In genomic region chr12:121444842-121445202, GRCh38 we compare ENCODE assay signal across 24 cellular contexts. TPM values are rescaled to one million over a fixed set of nuclear protein-coding genes. Genes with fewer than 3 reads are reported as not detected.
DNase-seq lines count a peak whose midpoint lies in the region; ATAC-seq and TF ChIP-seq lines count a peak whose summit lies in the region.
"Had no signal": no experiment of that assay in that cellular context is flagged by ENCODE, and none has a peak within 500 bp of the region (broad histone marks: within the 10 kb centered on the region; RNA-seq: fewer than 3 reads in every experiment).

No MANE protein-coding gene starts in this region.

- H3K23ac ChIP-seq in H9 (ENCODE audit: insufficient read length, low read depth, low read length), result no peak overlapping the region

- no peaks in the 10 kb centered on the region for H3K23me2 ChIP-seq in H9 (ENCODE audit: insufficient read length, low read depth, low read length, poor library complexity, severe bottlenecking)

- no peak overlapping the region for H3K4me3 ChIP-seq in sigmoid colon
- H3K4me3 ChIP-seq: heart left ventricle, SJCRH30, tibial nerve had no signal

- POLR2A ChIA-PET in RWPE1 (lab: Yijun Ruan, JAX; ENCODE audit: low non-redundant PET), result no interaction called here
- POLR2A ChIA-PET in naive thymus-derived CD8-positive, alpha-beta T cell (lab: Charles Lee), result interaction anchor here (0.6 to 1.9 kb wide), 2 partner anchors 9 to 15 kb away, joined by 3 to 4 read pairs; no protein-coding TSS in a partner anchor

- H3K4me1 Mint-ChIP-seq in H9, result peaks cover 4 to 15% of the 10 kb centered on the region in 2 experiments; a peak in 3 of 4 replicates
- peaks cover 6 to 21% (median 19%) of the 10 kb centered on the region in 4 donors for H3K4me1 Mint-ChIP-seq in naive thymus-derived CD8-positive, alpha-beta T cell

- H3K27me3 Mint-ChIP-seq in H9 (ENCODE audit: low read depth), result peaks cover 1% of the 10 kb centered on the region; the same call in 1 of the 2 replicates
- H3K27me3 Mint-ChIP-seq in naive thymus-derived CD8-positive, alpha-beta T cell, result no peaks in the 10 kb centered on the region
- H3K27me3 Mint-ChIP-seq: central memory CD8-positive, alpha-beta T cell; naive B cell; T-cell had no signal

- peak overlapping the region; percentile 32 for H3K27ac ChIP-seq in RWPE1
- peak overlapping the region in 3 of 4 donors; percentile 69 to 79 (median 70) for H3K27ac ChIP-seq in sigmoid colon
- no peak overlapping the region for H3K27ac ChIP-seq in H9 (ENCODE audit: insufficient read length, low read depth, low read length)
- H3K27ac ChIP-seq: KMS-11, SJCRH30 had no signal

- no peak overlapping the region for H3K9ac ChIP-seq in H9 (ENCODE audit: extremely low read depth, insufficient read length, low read length)
- H3K9ac ChIP-seq: KMS-11 had no signal

- TF ChIP-seq POLR2A in sigmoid colon (IDR thresholded peaks at IDR 0.05), result no peak

- H3K14ac ChIP-seq in H9 (ENCODE audit: insufficient read depth, low read length), result no peak overlapping the region

- H3K4me3 Mint-ChIP-seq in H9, result no peak overlapping the region
- no peak overlapping the region for H3K4me3 Mint-ChIP-seq in naive thymus-derived CD8-positive, alpha-beta T cell
- H3K4me3 Mint-ChIP-seq: central memory CD8-positive, alpha-beta T cell; HFFc6; naive B cell; T-cell had no signal

- H4K5ac ChIP-seq in H9 (ENCODE audit: insufficient read length, low read depth, low read length), result no peak overlapping the region

- H3K27me3 ChIP-seq in sigmoid colon (no peaks in the 10 kb centered on the region), H9 (ENCODE audit: insufficient read depth, low read length) (no peaks in the 10 kb centered on the region)
- H3K27me3 ChIP-seq: heart left ventricle, SJCRH30, tibial nerve had no signal

- no peaks in the 10 kb centered on the region for H3K79me2 ChIP-seq in H9 (ENCODE audit: insufficient read depth, low read length)

- H4K91ac ChIP-seq in H9 (ENCODE audit: insufficient read length, low read depth, low read length), result no peak overlapping the region

- H3K4me2 ChIP-seq in H9 (ENCODE audit: insufficient read depth, insufficient read length, low read length), result no peak overlapping the region
- H3K4me2 ChIP-seq: KMS-11 had no signal

- no peak for TF ChIP-seq EP300 in sigmoid colon (IDR thresholded peaks at IDR 0.05)

- H2AFZ ChIP-seq in H9 (ENCODE audit: low read length), result no peak overlapping the region

- H3K36me3 ChIP-seq in sigmoid colon, result peaks cover 10 to 31% (median 14%) of the 10 kb centered on the region in 4 donors

- H4K20me1 ChIP-seq in H9 (ENCODE audit: control insufficient read depth, insufficient read depth, insufficient read length), result peaks cover 3% of the 10 kb centered on the region

- DNase-seq in GM13977 (ENCODE audit: low spot score) (peak; percentile 31), RWPE1 (ENCODE audit: low spot score) (no peak), sigmoid colon (no peak), EL (no peak), H9 (no peak)
- DNase-seq in naive thymus-derived CD8-positive, alpha-beta T cell, result no peak
- DNase-seq: activated CD4-positive, alpha-beta T cell treated with anti-CD3 and anti-CD28 coated beads for 4 hours; activated naive CD4-positive, alpha-beta T cell treated with anti-CD3 and anti-CD28 coated beads, Interleukin-2, amount 50 U/mL, for 16 hours; heart left ventricle; HFFc6; left cardiac atrium; mesendoderm; naive B cell; NCI-H1436; NCI-H2171; NCI-H524; SJCRH30; stimulated activated CD4-positive, alpha-beta T cell treated with anti-CD3 and anti-CD28 coated beads, Interleukin-4, amount 100 ng/mL, for 24 hours; stimulated activated naive CD4-positive, alpha-beta T cell treated with Interleukin-2 at 50 U/mL for 16 hours; T-cell had no signal

- 88 to 89% methylated on average over 4 of the region's 4 CpGs for WGBS in sigmoid colon, 2 donors
- WGBS in H9 (ENCODE audit: extremely low coverage, insufficient read length, low lambda C conversion rate), result no CpG with 5 or more reads among the region's 4 CpGs

- no peak overlapping the region for H2BK12ac ChIP-seq in H9 (ENCODE audit: insufficient read length, low read depth, low read length)

- ATAC-seq in esophagus mucosa, result peak; percentile 2
- no peak for ATAC-seq in naive thymus-derived CD8-positive, alpha-beta T cell
- ATAC-seq: heart left ventricle, left cardiac atrium, T-cell had no signal

- peaks cover 21 to 66% (median 57%) of the 10 kb centered on the region in 3 experiments for H3K36me3 Mint-ChIP-seq in H9 (ENCODE audit: insufficient read depth in 1 of 3, low read depth in 3 of 3)
- peaks cover 0 to 68% (median 7%) of the 10 kb centered on the region in 3 donors for H3K36me3 Mint-ChIP-seq in naive thymus-derived CD8-positive, alpha-beta T cell

- peak overlapping the region in 1 of 3 experiments; percentile 86; a peak in 2 of 7 replicates for H3K27ac Mint-ChIP-seq in H9
- peak overlapping the region in 3 of 10 donors; percentile 54 to 92 (median 55) for H3K27ac Mint-ChIP-seq in naive thymus-derived CD8-positive, alpha-beta T cell
- H3K27ac Mint-ChIP-seq: HFFc6 had no signal

- CTCF ChIA-PET in RWPE1 (lab: Yijun Ruan, JAX), result interaction anchor here (0.5 to 0.7 kb wide), 2 partner anchors 45 to 82 kb away, joined by 4 read pairs; partner anchors contain the start of gene RNF34

- no peak overlapping the region for H3K18ac ChIP-seq in H9 (ENCODE audit: insufficient read length, low read depth, low read length)

- TF ChIP-seq CTCF in GM13977 (IDR thresholded peaks at IDR 0.05; ENCODE audit: extremely low read depth, insufficient read depth, missing control alignments), result no peak
- no peak for TF ChIP-seq CTCF in RWPE1 (conservative IDR thresholded peaks at IDR 0.05; ENCODE audit: low read depth)
- TF ChIP-seq CTCF in sigmoid colon (IDR thresholded peaks at IDR 0.05), result no peak
- TF ChIP-seq CTCF in H9 (conservative IDR thresholded peaks at IDR 0.05), result no peak

- no peaks in the 10 kb centered on the region for H3K9me3 ChIP-seq in sigmoid colon
- no peaks in the 10 kb centered on the region for H3K9me3 ChIP-seq in H9 (ENCODE audit: control insufficient read depth, low read depth, low read length)
- H3K9me3 ChIP-seq: heart left ventricle, SJCRH30, tibial nerve had no signal

- H3T11ph ChIP-seq in H9 (ENCODE audit: low read length), result no peak overlapping the region

- H3K4me1 ChIP-seq in sigmoid colon, result peaks cover 0 to 32% (median 28%) of the 10 kb centered on the region in 4 donors
- H3K4me1 ChIP-seq in H9 (ENCODE audit: insufficient read depth, low read length), result no peaks in the 10 kb centered on the region
- H3K4me1 ChIP-seq: SJCRH30 had no signal

- H2BK120ac ChIP-seq in H9 (ENCODE audit: low read depth, low read length, poor library complexity, severe bottlenecking), result no peak overlapping the region

- no peak overlapping the region for H4K8ac ChIP-seq in H9 (replicated peaks; ENCODE audit: insufficient read length, low read depth, low read length)

- no peak overlapping the region for H2BK20ac ChIP-seq in H9 (ENCODE audit: low read depth, low read length, poor library complexity, severe bottlenecking)

- intact Hi-C loops in sigmoid colon (cut with DNase I), result loop anchor here (5.0 kb wide), 1 partner anchor 93 kb away; the partner anchor contains the start of gene ANAPC5

- no peak overlapping the region for H3K4ac ChIP-seq in H9 (ENCODE audit: low read depth, low read length)

- no peaks in the 10 kb centered on the region for H3K9me3 Mint-ChIP-seq in H9
- H3K9me3 Mint-ChIP-seq in naive thymus-derived CD8-positive, alpha-beta T cell, result no peaks in the 10 kb centered on the region
- H3K9me3 Mint-ChIP-seq: central memory CD8-positive, alpha-beta T cell; HFFc6; naive B cell; T-cell had no signal

- H3K79me1 ChIP-seq in H9 (ENCODE audit: insufficient read depth, low read depth, low read length, poor library complexity, severe bottlenecking), result peaks cover 11% of the 10 kb centered on the region

- in situ Hi-C loops in GM13977 (cut with MboI; ENCODE audit: low pct_unique_long_range_greater_than_20kb, low sequenced_read_pairs, unreplicated experiment), result loop anchor here (25.0 kb wide), 1 partner anchor 383 kb away; no protein-coding TSS in a partner anchor

- no peak overlapping the region for H2BK15ac ChIP-seq in H9 (ENCODE audit: low read depth, low read length)

- H3K56ac ChIP-seq in H9 (ENCODE audit: insufficient read length, low read depth, low read length), result no peak overlapping the region

- H2AK5ac ChIP-seq in H9 (ENCODE audit: insufficient read length, low read length), result no peak overlapping the region

- H2BK5ac ChIP-seq in H9 (ENCODE audit: insufficient read length, low read length), result no peak overlapping the region

RNA-seq across cellular contexts. Expression of gene RNF34, which starts 44.9 kb away (rescaled TPM):
- total RNA-seq in esophagus mucosa, result 25.5 TPM
- 10 to 100 TPM; 34.1 to 52.4 (median 37.4) TPM for total RNA-seq in sigmoid colon
- 10 to 100 TPM; 19.8 to 34.3 (median 31.7) TPM for polyA plus RNA-seq in sigmoid colon
- 65.3 and 66.4 TPM in 2 replicates for total RNA-seq in H9 (2021)
- total RNA-seq in naive thymus-derived CD8-positive, alpha-beta T cell, result 10 to 100 TPM; 74.8 to 77.1 TPM
- polyA plus RNA-seq in naive thymus-derived CD8-positive, alpha-beta T cell, result 10 to 100 TPM; 34.5 to 49.0 (median 36.2) TPM
